1 cellular context compared by ENCODE assay signal in the genomic region with DNA sequence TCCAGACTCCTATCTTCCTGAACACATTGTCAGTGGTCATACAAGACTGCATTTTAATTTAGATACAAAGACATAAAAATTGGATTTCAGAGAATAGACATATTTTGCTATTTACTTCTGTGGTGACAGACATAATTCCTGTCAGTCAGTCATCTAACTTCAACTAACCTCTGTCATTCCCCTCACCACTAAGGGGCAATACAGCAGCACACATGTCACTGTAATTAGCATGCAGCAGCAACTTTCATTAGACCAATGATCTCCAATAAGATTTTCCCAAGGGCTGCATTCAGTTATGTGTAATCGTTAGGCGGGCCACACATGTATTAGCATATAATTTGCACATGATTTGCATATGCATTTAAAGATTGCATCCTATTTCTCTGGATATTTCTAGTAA.
TF ChIP-seq lines count a peak whose summit lies in the region.

No MANE protein-coding gene starts in this region.

TF ChIP-seq in K562, 482 proteins besides CTCF, POLR2A, EP300 and RAD21 (continued from another document):
- TF ChIP-seq, protein P1, sequence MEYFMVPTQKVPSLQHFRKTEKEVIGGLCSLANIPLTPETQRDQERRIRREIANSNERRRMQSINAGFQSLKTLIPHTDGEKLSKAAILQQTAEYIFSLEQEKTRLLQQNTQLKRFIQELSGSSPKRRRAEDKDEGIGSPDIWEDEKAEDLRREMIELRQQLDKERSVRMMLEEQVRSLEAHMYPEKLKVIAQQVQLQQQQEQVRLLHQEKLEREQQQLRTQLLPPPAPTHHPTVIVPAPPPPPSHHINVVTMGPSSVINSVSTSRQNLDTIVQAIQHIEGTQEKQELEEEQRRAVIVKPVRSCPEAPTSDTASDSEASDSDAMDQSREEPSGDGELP (CRISPR knock-in tag; IDR thresholded peaks at IDR 0.05; ENCODE audit: borderline replicate concordance) = no peak
- no peak for TF ChIP-seq NBN (IDR thresholded peaks at IDR 0.05; ENCODE audit: low read depth)
- TF ChIP-seq POLR2AphosphoS5 (IDR thresholded peaks at IDR 0.05; ENCODE audit: control insufficient read depth, insufficient read depth, low read depth, low read length) = no peak
- TF ChIP-seq ZSCAN29 (IDR thresholded peaks at IDR 0.05) = no peak
- TF ChIP-seq, protein P2, sequence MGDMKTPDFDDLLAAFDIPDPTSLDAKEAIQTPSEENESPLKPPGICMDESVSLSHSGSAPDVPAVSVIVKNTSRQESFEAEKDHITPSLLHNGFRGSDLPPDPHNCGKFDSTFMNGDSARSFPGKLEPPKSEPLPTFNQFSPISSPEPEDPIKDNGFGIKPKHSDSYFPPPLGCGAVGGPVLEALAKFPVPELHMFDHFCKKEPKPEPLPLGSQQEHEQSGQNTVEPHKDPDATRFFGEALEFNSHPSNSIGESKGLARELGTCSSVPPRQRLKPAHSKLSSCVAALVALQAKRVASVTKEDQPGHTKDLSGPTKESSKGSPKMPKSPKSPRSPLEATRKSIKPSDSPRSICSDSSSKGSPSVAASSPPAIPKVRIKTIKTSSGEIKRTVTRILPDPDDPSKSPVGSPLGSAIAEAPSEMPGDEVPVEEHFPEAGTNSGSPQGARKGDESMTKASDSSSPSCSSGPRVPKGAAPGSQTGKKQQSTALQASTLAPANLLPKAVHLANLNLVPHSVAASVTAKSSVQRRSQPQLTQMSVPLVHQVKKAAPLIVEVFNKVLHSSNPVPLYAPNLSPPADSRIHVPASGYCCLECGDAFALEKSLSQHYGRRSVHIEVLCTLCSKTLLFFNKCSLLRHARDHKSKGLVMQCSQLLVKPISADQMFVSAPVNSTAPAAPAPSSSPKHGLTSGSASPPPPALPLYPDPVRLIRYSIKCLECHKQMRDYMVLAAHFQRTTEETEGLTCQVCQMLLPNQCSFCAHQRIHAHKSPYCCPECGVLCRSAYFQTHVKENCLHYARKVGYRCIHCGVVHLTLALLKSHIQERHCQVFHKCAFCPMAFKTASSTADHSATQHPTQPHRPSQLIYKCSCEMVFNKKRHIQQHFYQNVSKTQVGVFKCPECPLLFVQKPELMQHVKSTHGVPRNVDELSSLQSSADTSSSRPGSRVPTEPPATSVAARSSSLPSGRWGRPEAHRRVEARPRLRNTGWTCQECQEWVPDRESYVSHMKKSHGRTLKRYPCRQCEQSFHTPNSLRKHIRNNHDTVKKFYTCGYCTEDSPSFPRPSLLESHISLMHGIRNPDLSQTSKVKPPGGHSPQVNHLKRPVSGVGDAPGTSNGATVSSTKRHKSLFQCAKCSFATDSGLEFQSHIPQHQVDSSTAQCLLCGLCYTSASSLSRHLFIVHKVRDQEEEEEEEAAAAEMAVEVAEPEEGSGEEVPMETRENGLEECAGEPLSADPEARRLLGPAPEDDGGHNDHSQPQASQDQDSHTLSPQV (IDR thresholded peaks at IDR 0.05) = no peak
- TF ChIP-seq POU5F1 (IDR thresholded peaks at IDR 0.05; ENCODE audit: borderline replicate concordance, low read depth, low read length, partially characterized antibody) = no peak
- no peak for TF ChIP-seq TAL1 (IDR thresholded peaks at IDR 0.05)
- no peak for TF ChIP-seq PHB2 (IDR thresholded peaks at IDR 0.05; ENCODE audit: low read depth)
- TF ChIP-seq, protein P3, sequence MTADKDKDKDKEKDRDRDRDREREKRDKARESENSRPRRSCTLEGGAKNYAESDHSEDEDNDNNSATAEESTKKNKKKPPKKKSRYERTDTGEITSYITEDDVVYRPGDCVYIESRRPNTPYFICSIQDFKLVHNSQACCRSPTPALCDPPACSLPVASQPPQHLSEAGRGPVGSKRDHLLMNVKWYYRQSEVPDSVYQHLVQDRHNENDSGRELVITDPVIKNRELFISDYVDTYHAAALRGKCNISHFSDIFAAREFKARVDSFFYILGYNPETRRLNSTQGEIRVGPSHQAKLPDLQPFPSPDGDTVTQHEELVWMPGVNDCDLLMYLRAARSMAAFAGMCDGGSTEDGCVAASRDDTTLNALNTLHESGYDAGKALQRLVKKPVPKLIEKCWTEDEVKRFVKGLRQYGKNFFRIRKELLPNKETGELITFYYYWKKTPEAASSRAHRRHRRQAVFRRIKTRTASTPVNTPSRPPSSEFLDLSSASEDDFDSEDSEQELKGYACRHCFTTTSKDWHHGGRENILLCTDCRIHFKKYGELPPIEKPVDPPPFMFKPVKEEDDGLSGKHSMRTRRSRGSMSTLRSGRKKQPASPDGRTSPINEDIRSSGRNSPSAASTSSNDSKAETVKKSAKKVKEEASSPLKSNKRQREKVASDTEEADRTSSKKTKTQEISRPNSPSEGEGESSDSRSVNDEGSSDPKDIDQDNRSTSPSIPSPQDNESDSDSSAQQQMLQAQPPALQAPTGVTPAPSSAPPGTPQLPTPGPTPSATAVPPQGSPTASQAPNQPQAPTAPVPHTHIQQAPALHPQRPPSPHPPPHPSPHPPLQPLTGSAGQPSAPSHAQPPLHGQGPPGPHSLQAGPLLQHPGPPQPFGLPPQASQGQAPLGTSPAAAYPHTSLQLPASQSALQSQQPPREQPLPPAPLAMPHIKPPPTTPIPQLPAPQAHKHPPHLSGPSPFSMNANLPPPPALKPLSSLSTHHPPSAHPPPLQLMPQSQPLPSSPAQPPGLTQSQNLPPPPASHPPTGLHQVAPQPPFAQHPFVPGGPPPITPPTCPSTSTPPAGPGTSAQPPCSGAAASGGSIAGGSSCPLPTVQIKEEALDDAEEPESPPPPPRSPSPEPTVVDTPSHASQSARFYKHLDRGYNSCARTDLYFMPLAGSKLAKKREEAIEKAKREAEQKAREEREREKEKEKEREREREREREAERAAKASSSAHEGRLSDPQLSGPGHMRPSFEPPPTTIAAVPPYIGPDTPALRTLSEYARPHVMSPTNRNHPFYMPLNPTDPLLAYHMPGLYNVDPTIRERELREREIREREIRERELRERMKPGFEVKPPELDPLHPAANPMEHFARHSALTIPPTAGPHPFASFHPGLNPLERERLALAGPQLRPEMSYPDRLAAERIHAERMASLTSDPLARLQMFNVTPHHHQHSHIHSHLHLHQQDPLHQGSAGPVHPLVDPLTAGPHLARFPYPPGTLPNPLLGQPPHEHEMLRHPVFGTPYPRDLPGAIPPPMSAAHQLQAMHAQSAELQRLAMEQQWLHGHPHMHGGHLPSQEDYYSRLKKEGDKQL (CRISPR knock-in tag; IDR thresholded peaks at IDR 0.05; ENCODE audit: borderline replicate concordance) = no peak
- TF ChIP-seq CC2D1A (IDR thresholded peaks at IDR 0.05) = no peak
- TF ChIP-seq FOXM1 (IDR thresholded peaks at IDR 0.05; ENCODE audit: low read depth) = no peak
- no peak for TF ChIP-seq FOXM1 (CRISPR knock-in tag; IDR thresholded peaks at IDR 0.05; ENCODE audit: low read depth)
- TF ChIP-seq NFIC (IDR thresholded peaks at IDR 0.05) = no peak
- TF ChIP-seq, protein P4, sequence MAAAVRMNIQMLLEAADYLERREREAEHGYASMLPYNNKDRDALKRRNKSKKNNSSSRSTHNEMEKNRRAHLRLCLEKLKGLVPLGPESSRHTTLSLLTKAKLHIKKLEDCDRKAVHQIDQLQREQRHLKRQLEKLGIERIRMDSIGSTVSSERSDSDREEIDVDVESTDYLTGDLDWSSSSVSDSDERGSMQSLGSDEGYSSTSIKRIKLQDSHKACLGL (CRISPR knock-in tag; IDR thresholded peaks at IDR 0.05; ENCODE audit: borderline replicate concordance, poor library complexity, severe bottlenecking) = no peak
- TF ChIP-seq BMI1 (IDR thresholded peaks at IDR 0.05; ENCODE audit: low read length) = no peak
- no peak for TF ChIP-seq RBM25 (IDR thresholded peaks at IDR 0.05; ENCODE audit: low read depth, low read length, severe bottlenecking)
